ENCODE assay signal across 8 cellular contexts in the genomic region with DNA sequence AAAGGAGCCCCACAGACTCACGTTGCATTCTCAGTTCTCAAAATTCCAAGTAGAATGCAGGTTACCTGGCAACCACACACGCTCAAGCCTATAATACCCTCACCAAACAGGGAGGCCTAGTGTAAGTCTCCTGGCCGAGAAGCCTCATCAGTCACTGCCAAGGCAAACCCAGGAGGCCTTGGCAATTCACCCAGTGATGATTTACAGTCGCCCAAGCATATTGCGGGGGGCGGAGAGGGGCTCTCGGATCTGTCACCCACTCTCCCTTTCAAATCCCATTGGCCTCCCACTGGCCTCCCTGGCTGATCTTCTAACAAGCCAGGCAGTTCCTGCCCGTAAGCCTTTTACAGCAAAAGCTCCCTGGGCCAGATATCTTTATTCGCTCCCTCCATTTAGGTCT. TPM values are rescaled to one million over a fixed set of nuclear protein-coding genes. Genes with fewer than 3 reads are reported as not detected.
DNase-seq lines count a peak whose midpoint lies in the region; ATAC-seq and TF ChIP-seq lines count a peak whose summit lies in the region.

No MANE protein-coding gene starts in this region.

- H3K36me3 Mint-ChIP-seq in GM23338 (ENCODE audit: low read depth): peaks cover 35% of the 10 kb centered on the region

- H3K27ac Mint-ChIP-seq in GM23338: peak overlapping the region; percentile 100; the same call in 1 of the 2 replicates

- no peak for TF ChIP-seq POLR2A in esophagus squamous epithelium (IDR thresholded peaks at IDR 0.05)

- H3K36me3 ChIP-seq in GM23338 (ENCODE audit: insufficient read depth) (peaks cover 10% of the 10 kb centered on the region; the same call in 1 of the 2 replicates), esophagus squamous epithelium (peaks cover 4 to 36% (median 7%) of the 10 kb centered on the region in 3 donors), parathyroid adenoma (ENCODE audit: control insufficient read depth, insufficient read depth, low read length) (no peaks in the 10 kb centered on the region)

- H3K9me2 ChIP-seq in GM23338 (ENCODE audit: insufficient read depth): no peaks in the 10 kb centered on the region

- H3K9ac ChIP-seq in parathyroid adenoma: peak overlapping the region; percentile 79

- H3K9me3 Mint-ChIP-seq in GM23338: no peaks in the 10 kb centered on the region; the same call in 1 of the 3 replicates

- H3K27ac ChIP-seq in GM23338 (ENCODE audit: low read depth) (no peak overlapping the region), esophagus squamous epithelium (peak overlapping the region; percentile 92 to 94 (median 92)), parathyroid adenoma (peak overlapping the region; percentile 80)

- ATAC-seq in GM23338 (no peak), omental fat pad (ENCODE audit: low FRiP score) (no peak), GM21390 (IDR thresholded peaks at IDR 0.05; ENCODE audit: unreplicated experiment) (no peak), GM21529 (IDR thresholded peaks at IDR 0.05; ENCODE audit: unreplicated experiment) (no peak), GM19328 (IDR thresholded peaks at IDR 0.05; ENCODE audit: unreplicated experiment) (no peak)

- H3K79me2 ChIP-seq in GM23338 (replicated peaks; ENCODE audit: insufficient read depth): peaks cover 59% of the 10 kb centered on the region
- H3K79me2 ChIP-seq in parathyroid adenoma: peaks cover 40% of the 10 kb centered on the region

- H2AFZ ChIP-seq in GM23338: no peak overlapping the region
- no peak overlapping the region for H2AFZ ChIP-seq in parathyroid adenoma

- H3K4me1 Mint-ChIP-seq in GM23338: peaks cover 17% of the 10 kb centered on the region

- H3K4me2 ChIP-seq in GM23338 (peak overlapping the region; percentile 99), parathyroid adenoma (ENCODE audit: low read length) (peak overlapping the region; percentile 77)

- peak overlapping the region; percentile 99 for H3K4me3 ChIP-seq in GM23338
- H3K4me3 ChIP-seq in esophagus squamous epithelium: peak overlapping the region; percentile 83 to 97 (median 89)
- H3K4me3 ChIP-seq in parathyroid adenoma (ENCODE audit: low read depth, low read length): peak overlapping the region; percentile 95

- H3F3A ChIP-seq in GM23338 (replicated peaks; ENCODE audit: low read depth): peaks cover 23% of the 10 kb centered on the region

- TF ChIP-seq CTCF in GM23338 (conservative IDR thresholded peaks at IDR 0.05; ENCODE audit: low read depth in 2 of 2): no peak
- no peak for TF ChIP-seq CTCF in esophagus squamous epithelium (IDR thresholded peaks at IDR 0.05)
- TF ChIP-seq CTCF in parathyroid adenoma (IDR thresholded peaks at IDR 0.05): no peak
- no peak for TF ChIP-seq CTCF in omental fat pad (IDR thresholded peaks at IDR 0.05)

- H3K9me3 ChIP-seq in esophagus squamous epithelium (no peaks in the 10 kb centered on the region), parathyroid adenoma (ENCODE audit: control insufficient read depth, low read length) (no peaks in the 10 kb centered on the region)

- peaks cover 11% of the 10 kb centered on the region for H3K27me3 Mint-ChIP-seq in GM23338 (ENCODE audit: insufficient read depth, low read depth, poor library complexity)

- peak overlapping the region; percentile 95 for H3K4me3 Mint-ChIP-seq in GM23338

- DNase-seq in GM23338 (ENCODE audit: low spot score) (no peak), RKO (ENCODE audit: low spot score) (peak; percentile 46), esophagus squamous epithelium (lab: John Stamatoyannopoulos, UW) (no peak), omental fat pad (ENCODE audit: low spot score) (no peak)

- peaks cover 9% of the 10 kb centered on the region; the same call in 1 of the 2 replicates for H3K4me1 ChIP-seq in GM23338 (ENCODE audit: insufficient read depth)
- H3K4me1 ChIP-seq in esophagus squamous epithelium: peaks cover 22 to 87% (median 51%) of the 10 kb centered on the region in 3 donors
- H3K4me1 ChIP-seq in parathyroid adenoma: peaks cover 20% of the 10 kb centered on the region

- peaks cover 52% of the 10 kb centered on the region for H4K20me1 ChIP-seq in GM23338 (replicated peaks; ENCODE audit: insufficient read depth)

- no peaks in the 10 kb centered on the region for H3K27me3 ChIP-seq in GM23338 (ENCODE audit: insufficient read depth)
- no peaks in the 10 kb centered on the region for H3K27me3 ChIP-seq in esophagus squamous epithelium
- no peaks in the 10 kb centered on the region for H3K27me3 ChIP-seq in parathyroid adenoma (ENCODE audit: control insufficient read depth, insufficient read depth, low read length)

- intact Hi-C loops in esophagus squamous epithelium (cut with DNase I): no loop called here

- 5 to 8% methylated on average over 8 to 9 of the region's 9 CpGs for WGBS in esophagus squamous epithelium, 2 donors

TF ChIP-seq in GM23338, 12 proteins besides CTCF, POLR2A, EP300 and RAD21 (continues in another document):
- no peak for TF ChIP-seq EZH2phosphoT487 (IDR thresholded peaks at IDR 0.05; ENCODE audit: unreplicated experiment)
- no peak for TF ChIP-seq NANOG (IDR thresholded peaks at IDR 0.05; ENCODE audit: borderline replicate concordance)
- TF ChIP-seq CREB1 (CRISPR knock-in tag; IDR thresholded peaks at IDR 0.05; ENCODE audit: low read depth): no peak

RNA-seq across cellular contexts. Expression of a gene that starts 1.1 kb away (rescaled TPM):
- 143 and 165 TPM in 2 replicates for total RNA-seq in GM23338 (2014; rRNA removed; shearing (Covaris generic))
- polyA plus RNA-seq in GM23338 (2016; fragmentation: Nextera tagmentation; extraction: Ambion mirVana): 72.2 and 78.8 TPM in 2 replicates
- total RNA-seq in esophagus squamous epithelium (10 to 100 TPM; 33.9 to 90.2 (median 63.4) TPM), omental fat pad (100 to 1,000 TPM in 1 of 4 donors, 10 to 100 TPM in 3; 52.2 to 141 (median 79.5) TPM)

RNA-seq across cellular contexts. Expression of a gene that starts 32.1 kb away (rescaled TPM):
- 29.0 and 39.5 TPM in 2 replicates for total RNA-seq in GM23338 (2014; rRNA removed; shearing (Covaris generic))
- polyA plus RNA-seq in GM23338 (2016; fragmentation: Nextera tagmentation; extraction: Ambion mirVana): 8.9 and 10.3 TPM in 2 replicates
- total RNA-seq in esophagus squamous epithelium (10 to 100 TPM; 17.2 to 36.5 (median 30.0) TPM), omental fat pad (10 to 100 TPM; 17.4 to 41.8 (median 33.6) TPM)

RNA-seq across cellular contexts. Expression of a gene that starts 38.1 kb away (rescaled TPM):
- 26.4 and 36.5 TPM in 2 replicates for total RNA-seq in GM23338 (2014; rRNA removed; shearing (Covaris generic))
- 22.4 and 25.2 TPM in 2 replicates for polyA plus RNA-seq in GM23338 (2016; fragmentation: Nextera tagmentation; extraction: Ambion mirVana)
- total RNA-seq in esophagus squamous epithelium: 10 to 100 TPM; 17.4 to 32.4 (median 21.7) TPM
- 10 to 100 TPM; 17.5 to 45.6 (median 22.8) TPM for total RNA-seq in omental fat pad

RNA-seq across cellular contexts. Expression of a gene that starts 46.6 kb away (rescaled TPM):
- 1.3 and 1.9 TPM in 2 replicates for total RNA-seq in GM23338 (2014; rRNA removed; shearing (Covaris generic))
- 1.6 and 1.8 TPM in 2 replicates for polyA plus RNA-seq in GM23338 (2016; fragmentation: Nextera tagmentation; extraction: Ambion mirVana)
- 1 to 10 TPM; 2.2 to 5.7 (median 2.9) TPM for total RNA-seq in esophagus squamous epithelium
- total RNA-seq in omental fat pad: 1 to 10 TPM; 2.0 to 6.9 (median 3.6) TPM
